ENCODE assay signal across 13 cellular contexts in genomic region chr5:172887735-172888134, GRCh38. TPM values are rescaled to one million over a fixed set of nuclear protein-coding genes. Genes with fewer than 3 reads are reported as not detected.
DNase-seq lines count a peak whose midpoint lies in the region; ATAC-seq, FAIRE-seq and TF ChIP-seq lines count a peak whose summit lies in the region.
"Had no signal": no experiment of that assay in that cellular context is flagged by ENCODE, and none has a peak within 500 bp of the region (broad histone marks: within the 10 kb centered on the region; RNA-seq: fewer than 3 reads in every experiment).

No MANE protein-coding gene starts in this region.

- DNase-seq in AG04450 (ENCODE audit: low read depth, low spot score) (peak; percentile 55), body of pancreas (peak in 1 of 4 donors; percentile 64), kidney (no peak), psoas muscle (peak in 1 of 2 donors; percentile 51), NCI-H748 treated with DMSO at 0.1 percent for 48 hours (lab: John Stamatoyannopoulos, UW) (no peak)
- DNase-seq: BE2C; foreskin melanocyte; NCI-H1694 treated with DMSO at 0.1 percent for 48 hours; stimulated activated CD4-positive, alpha-beta T cell treated with anti-CD3 and anti-CD28 coated beads, Interleukin-2, amount 100 ng/mL, for 24 hours had no signal

- no peak for TF ChIP-seq POLR2A in body of pancreas (IDR thresholded peaks at IDR 0.05)

- FAIRE-seq in kidney (lab: Jason Lieb, UNC) = no peak
- FAIRE-seq: GM12878 had no signal

- TF ChIP-seq CTCF in AG04450 (IDR thresholded peaks at IDR 0.05; ENCODE audit: low read depth, low read length) = no peak
- TF ChIP-seq CTCF in body of pancreas (IDR thresholded peaks at IDR 0.05) = no peak
- no peak for TF ChIP-seq CTCF in kidney (IDR thresholded peaks at IDR 0.05; ENCODE audit: borderline replicate concordance, extremely low read depth, insufficient read depth)
- no peak for TF ChIP-seq CTCF in psoas muscle (IDR thresholded peaks at IDR 0.05)

- ATAC-seq in body of pancreas (no peak), psoas muscle (peak in 1 of 4 donors; percentile 13), HG02623 (IDR thresholded peaks at IDR 0.05; ENCODE audit: unreplicated experiment) (no peak), GM19467 (IDR thresholded peaks at IDR 0.05; ENCODE audit: unreplicated experiment) (no peak), GM18517 (IDR thresholded peaks at IDR 0.05; ENCODE audit: unreplicated experiment) (no peak)
- ATAC-seq: GM12878 had no signal

- H3K4me3 ChIP-seq in AG04450 (ENCODE audit: low read depth, low read length) (no peak overlapping the region), body of pancreas (no peak overlapping the region), kidney (ENCODE audit: low read length in 2 of 2) (no peak overlapping the region), psoas muscle (no peak overlapping the region)
- H3K4me3 ChIP-seq: GM12878 had no signal

- H3K4me1 ChIP-seq in body of pancreas (peaks cover 21% of the 10 kb centered on the region), kidney (ENCODE audit: control insufficient read depth in 1 of 2, insufficient read depth in 1 of 2, low read depth in 1 of 2, low read length in 2 of 2) (peaks cover 30 to 32% of the 10 kb centered on the region in 2 donors), psoas muscle (peaks cover 28% of the 10 kb centered on the region)
- H3K4me1 ChIP-seq: BE2C had no signal

- POLR2A ChIA-PET in AG04450 (lab: Yijun Ruan, JAX) = interaction anchor here (1.0 kb wide), 3 partner anchors 10 to 116 kb away, joined by 3 to 6 read pairs (median 4); partner anchors contain the start of gene DUSP1

- intact Hi-C loops in body of pancreas (cut with DNase I) (no loop called here), kidney (cut with DNase I) (no loop called here), psoas muscle (cut with DNase I) (no loop called here)

- 71 to 87% methylated on average over 9 of the region's 9 CpGs for WGBS in body of pancreas, 2 donors
- 62 to 73% (median 63%) methylated on average over 9 of the region's 9 CpGs for WGBS in psoas muscle, 3 donors

- H3K36me3 ChIP-seq in body of pancreas (replicated peaks in 1 of 2; ENCODE audit: insufficient read depth in 1 of 2, low read depth in 2 of 2) (no peaks in the 10 kb centered on the region), kidney (ENCODE audit: control insufficient read depth in 1 of 2, insufficient read depth in 2 of 2, low read length in 2 of 2) (peaks cover 0 to 10% of the 10 kb centered on the region in 2 donors), psoas muscle (ENCODE audit: insufficient read depth in 1 of 2, low read depth in 1 of 2) (peaks cover 0 to 22% of the 10 kb centered on the region in 2 donors)

- CTCF ChIA-PET in AG04450 (lab: Charles Lee) = no interaction called here

- H3K9me3 ChIP-seq in AG04450 (ENCODE audit: control insufficient read depth, insufficient read depth, low read length) (peaks cover 6% of the 10 kb centered on the region), body of pancreas (no peaks in the 10 kb centered on the region), kidney (ENCODE audit: control insufficient read depth in 1 of 2, low read length in 2 of 2) (no peaks in the 10 kb centered on the region), psoas muscle (no peaks in the 10 kb centered on the region)
- H3K9me3 ChIP-seq: BE2C had no signal

- H3K27ac ChIP-seq in AG04450 (ENCODE audit: low read depth, low read length) (peak overlapping the region; percentile 80), body of pancreas (peak overlapping the region; percentile 78 to 81 (median 78)), kidney (ENCODE audit: low read depth in 2 of 2, low read length in 2 of 2) (peak overlapping the region; percentile 66 to 82), psoas muscle (peak overlapping the region; percentile 64)

- peak overlapping the region in 1 of 2 donors; percentile 62 for H3K9ac ChIP-seq in kidney (ENCODE audit: low read length in 2 of 2)

- H3K27me3 ChIP-seq in AG04450 (ENCODE audit: control insufficient read depth, insufficient read depth, low read length) (no peaks in the 10 kb centered on the region), body of pancreas (no peaks in the 10 kb centered on the region), psoas muscle (ENCODE audit: insufficient read depth in 3 of 3, low read length in 2 of 3) (no peaks in the 10 kb centered on the region)
- H3K27me3 ChIP-seq: BE2C had no signal

RNA-seq across cellular contexts. Expression of gene ERGIC1, which starts 53.7 kb away (rescaled TPM):
- 137 and 177 TPM in 2 replicates for polyA plus RNA-seq in AG04450 (2011; rRNA removed)
- 230 and 322 TPM in 2 replicates for polyA minus RNA-seq in AG04450 (2011; rRNA and poly(A)+ RNA removed)
- 10 to 100 TPM; 46.5 to 93.1 TPM for total RNA-seq in body of pancreas
- total RNA-seq in kidney = 183 TPM
- polyA plus RNA-seq in kidney (ENCODE audit: insufficient read depth, low read depth, low replicate concordance) = 88.0 TPM
- 10 to 100 TPM; 49.9 to 86.5 (median 53.7) TPM for total RNA-seq in psoas muscle
- 100 to 1,000 TPM in 1 of 3 donors, 10 to 100 TPM in 2; 50.5 to 116 (median 60.1) TPM for polyA plus RNA-seq in psoas muscle
